Comparison of ENCODE assay signal across 1 cellular context in genomic region chr3:145849115-145849514, GRCh38.
TF ChIP-seq lines count a peak whose summit lies in the region.

No MANE protein-coding gene starts in this region.

TF ChIP-seq in H1, 55 proteins besides CTCF, POLR2A, EP300 and RAD21:
- TF ChIP-seq CHD1 (IDR thresholded peaks at IDR 0.05; ENCODE audit: low read depth, low read length) (no peak), GTF2F1 (IDR thresholded peaks at IDR 0.05; ENCODE audit: borderline replicate concordance, low read depth, low read length) (no peak), GABPA (IDR thresholded peaks at IDR 0.05; ENCODE audit: borderline replicate concordance, insufficient read depth, low read length) (no peak), PHF8 (conservative IDR thresholded peaks at IDR 0.05; ENCODE audit: low read depth, low read length) (no peak), POU5F1 (IDR thresholded peaks at IDR 0.05; ENCODE audit: low read depth, low read length) (no peak), SIN3A (conservative IDR thresholded peaks at IDR 0.05 in 1 of 2, IDR thresholded peaks at IDR 0.05 in 1 of 2; ENCODE audit: low read depth in 1 of 2, low read length in 2 of 2) (no peak), CEBPB (IDR thresholded peaks at IDR 0.05; ENCODE audit: low read depth, low read length) (peak; percentile 25; the same call in 1 of the 2 replicates), NRF1 (IDR thresholded peaks at IDR 0.05; ENCODE audit: low read depth, low read length) (no peak)
- TF ChIP-seq, protein P1, sequence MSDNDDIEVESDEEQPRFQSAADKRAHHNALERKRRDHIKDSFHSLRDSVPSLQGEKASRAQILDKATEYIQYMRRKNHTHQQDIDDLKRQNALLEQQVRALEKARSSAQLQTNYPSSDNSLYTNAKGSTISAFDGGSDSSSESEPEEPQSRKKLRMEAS (IDR thresholded peaks at IDR 0.05): no peak
TF ChIP-seq in H1: peak in this region for 1.
